29 cellular contexts compared by ENCODE assay signal in the genomic region with DNA sequence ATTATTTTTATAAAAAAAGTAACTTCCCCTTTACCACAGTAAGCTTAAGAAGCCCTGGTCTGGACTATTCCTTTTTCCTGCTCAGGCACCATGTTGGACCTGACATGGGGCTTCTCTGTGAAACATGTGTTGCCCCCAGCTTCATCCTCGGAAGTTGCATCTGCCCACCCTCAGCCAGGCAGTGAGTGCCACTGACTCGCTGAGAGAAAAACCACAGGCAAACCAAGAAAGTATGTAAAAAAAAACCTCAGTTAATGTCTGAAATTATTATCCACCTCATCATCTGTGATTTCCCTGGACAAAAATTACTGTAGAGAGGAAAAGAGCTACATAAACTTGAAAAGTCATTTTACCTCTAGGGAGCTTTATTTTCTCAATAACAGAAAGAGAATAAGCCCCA.
"Had no signal": no experiment of that assay in that cellular context is flagged by ENCODE, and none has a peak within 500 bp of the region (broad histone marks: within the 10 kb centered on the region; RNA-seq: fewer than 3 reads in every experiment).

No MANE protein-coding gene starts in this region.

- ATAC-seq: foreskin keratinocyte; gastroesophageal sphincter; heart left ventricle; left cardiac atrium; left lung; naive thymus-derived CD4-positive, alpha-beta T cell; right lobe of liver; stimulated activated effector memory CD8-positive, alpha-beta T cell treated with anti-CD3 and anti-CD28 coated beads, Interleukin-12 subunit alpha, Interleukin-12 subunit beta, amount 100 ng/mL, for 72 hours had no signal

- H3K4me2 ChIP-seq: hepatocyte, neural progenitor cell, smooth muscle cell had no signal

- H3K9me3 ChIP-seq: esophagus muscularis mucosa, gastroesophageal sphincter, heart left ventricle, left lung, right lobe of liver, stomach, thyroid gland had no signal

- H2AFZ ChIP-seq: hepatocyte, neural progenitor cell, parathyroid adenoma had no signal

- H3K4me1 Mint-ChIP-seq: nephron; stimulated activated effector memory CD8-positive, alpha-beta T cell treated with anti-CD3 and anti-CD28 coated beads, Interleukin-12 subunit alpha, Interleukin-12 subunit beta, amount 100 ng/mL, for 72 hours had no signal

- H3K4me3 Mint-ChIP-seq: naive thymus-derived CD4-positive, alpha-beta T cell; nephron; neural progenitor cell; stimulated activated effector memory CD8-positive, alpha-beta T cell treated with anti-CD3 and anti-CD28 coated beads, Interleukin-12 subunit alpha, Interleukin-12 subunit beta, amount 100 ng/mL, for 72 hours; type B pancreatic cell had no signal

- H3K36me3 ChIP-seq: esophagus muscularis mucosa, gastroesophageal sphincter, heart left ventricle, left lung, neural progenitor cell, right lobe of liver, stomach, thyroid gland had no signal

- FAIRE-seq: endothelial cell of umbilical vein, islet of Langerhans had no signal

- DNase-seq: dermis blood vessel endothelial cell; effector memory CD4-positive, alpha-beta T cell; foreskin keratinocyte; heart left ventricle; left cardiac atrium; left lung; mammary epithelial cell; mesendoderm; midbrain; naive thymus-derived CD4-positive, alpha-beta T cell; right lobe of liver; stimulated activated CD4-positive, alpha-beta T cell treated with anti-CD3 and anti-CD28 coated beads, Interleukin-2, amount 100 ng/mL, for 24 hours; stimulated activated CD4-positive, alpha-beta T cell treated with anti-CD3 and anti-CD28 coated beads, Interleukin-4, amount 100 ng/mL, for 24 hours; stimulated activated naive CD4-positive, alpha-beta T cell treated with Interleukin-2 at 50 U/mL for 16 hours; stomach; thyroid gland had no signal

- H3K9me3 Mint-ChIP-seq: naive thymus-derived CD4-positive, alpha-beta T cell; nephron; neural progenitor cell; stimulated activated effector memory CD8-positive, alpha-beta T cell treated with anti-CD3 and anti-CD28 coated beads, Interleukin-12 subunit alpha, Interleukin-12 subunit beta, amount 100 ng/mL, for 72 hours; type B pancreatic cell had no signal

- H3K36me3 Mint-ChIP-seq: naive thymus-derived CD4-positive, alpha-beta T cell; neural progenitor cell; stimulated activated effector memory CD8-positive, alpha-beta T cell treated with anti-CD3 and anti-CD28 coated beads, Interleukin-12 subunit alpha, Interleukin-12 subunit beta, amount 100 ng/mL, for 72 hours; type B pancreatic cell had no signal

- H3K27ac Mint-ChIP-seq: naive thymus-derived CD4-positive, alpha-beta T cell; nephron; neural progenitor cell; progenitor cell of endocrine pancreas; stimulated activated effector memory CD8-positive, alpha-beta T cell treated with anti-CD3 and anti-CD28 coated beads, Interleukin-12 subunit alpha, Interleukin-12 subunit beta, amount 100 ng/mL, for 72 hours; type B pancreatic cell had no signal

- H3K9ac ChIP-seq: neural progenitor cell, parathyroid adenoma had no signal

- H3K27me3 Mint-ChIP-seq: progenitor cell of endocrine pancreas had no signal

- H3K27me3 ChIP-seq: neural progenitor cell, right lobe of liver, thyroid gland had no signal

- H3K27ac ChIP-seq: coronary artery, esophagus muscularis mucosa, foreskin keratinocyte, gastroesophageal sphincter, heart left ventricle, hepatocyte, left lung, neural progenitor cell, parathyroid adenoma, right lobe of liver, stomach, thyroid gland had no signal

- H3K4me3 ChIP-seq: coronary artery, esophagus muscularis mucosa, gastroesophageal sphincter, heart left ventricle, hepatocyte, left lung, neural progenitor cell, right lobe of liver, smooth muscle cell, stomach, thyroid gland had no signal

- H3K4me1 ChIP-seq: esophagus muscularis mucosa, foreskin keratinocyte, gastroesophageal sphincter, heart left ventricle, left lung, stomach, thyroid gland had no signal
